ENCODE assay signal across 13 cellular contexts in the genomic region with DNA sequence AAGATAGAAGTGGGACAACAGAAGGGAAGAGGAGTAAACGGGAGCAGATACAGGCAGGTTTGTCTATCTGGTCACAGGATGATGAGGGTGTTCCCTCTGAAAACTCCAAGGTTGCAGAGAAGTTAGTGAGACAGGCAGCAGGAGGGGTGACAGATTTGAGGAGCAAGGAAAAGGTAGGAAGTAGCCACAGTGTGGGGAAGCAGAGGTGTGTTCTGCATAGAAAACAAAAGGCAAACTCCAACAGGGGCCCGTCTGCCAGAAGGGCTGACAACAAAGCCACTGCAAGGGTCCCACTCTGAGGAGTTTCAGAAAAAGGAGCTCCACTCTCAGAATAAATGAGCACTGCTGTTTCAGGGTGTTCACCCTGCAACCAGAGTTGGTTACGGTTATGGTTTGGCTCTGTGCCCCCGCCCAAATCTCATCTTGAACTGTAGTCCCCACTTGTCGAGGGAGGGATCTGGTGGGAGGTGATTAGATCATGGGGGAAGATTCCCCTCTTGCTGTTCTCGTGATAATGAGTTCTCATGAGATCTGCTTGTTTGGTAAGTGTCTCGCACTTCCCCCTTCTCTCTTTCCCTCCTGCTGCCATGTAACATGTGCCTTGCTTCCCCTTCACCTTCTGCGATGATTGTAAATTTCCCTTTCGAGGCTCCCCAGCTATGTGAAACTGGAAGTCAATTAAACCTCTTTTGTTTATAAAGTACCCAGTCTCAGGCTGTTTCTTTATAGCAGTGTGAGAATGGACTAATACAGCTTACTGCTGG. TPM values are rescaled to one million over a fixed set of nuclear protein-coding genes. Genes with fewer than 3 reads are reported as not detected.
A peak's percentile ranks its signal among the peaks of the same experiment; 100 is the strongest.
DNase-seq lines count a peak whose midpoint lies in the region; ATAC-seq and TF ChIP-seq lines count a peak whose summit lies in the region.
"Had no signal": no experiment of that assay in that cellular context is flagged by ENCODE, and none has a peak within 500 bp of the region (broad histone marks: within the 10 kb centered on the region; RNA-seq: fewer than 3 reads in every experiment).

No MANE protein-coding gene starts in this region.

- peaks cover 4% of the 10 kb centered on the region for H3K36me3 Mint-ChIP-seq in nephron progenitor cell (ENCODE audit: low read depth)

- ATAC-seq in GM19351 (IDR thresholded peaks at IDR 0.05; ENCODE audit: unreplicated experiment) (peak; percentile 74), HG03159 (IDR thresholded peaks at IDR 0.05; ENCODE audit: unreplicated experiment) (peak; percentile 52), HG03521 (IDR thresholded peaks at IDR 0.05; ENCODE audit: unreplicated experiment) (no peak), GM18907 (IDR thresholded peaks at IDR 0.05; ENCODE audit: unreplicated experiment) (no peak), heart right ventricle (no peak)
- ATAC-seq: Right ventricle myocardium inferior had no signal

- H3K4me3 ChIP-seq in SK-N-MC (no peak overlapping the region), heart right ventricle (no peak overlapping the region)
- H3K4me3 ChIP-seq: HAP-1 had no signal

- H3K36me3 ChIP-seq in SK-N-MC (ENCODE audit: insufficient read depth, low read length) = peaks cover 6% of the 10 kb centered on the region; the same call in 1 of the 2 replicates
- H3K36me3 ChIP-seq in heart right ventricle = no peaks in the 10 kb centered on the region
- H3K36me3 ChIP-seq: HAP-1 had no signal

- TF ChIP-seq CTCF in nephron progenitor cell (IDR thresholded peaks at IDR 0.05) (no peak), heart right ventricle (IDR thresholded peaks at IDR 0.05) (no peak)

- intact Hi-C loops in heart right ventricle (cut with DNase I) = no loop called here

- no peaks in the 10 kb centered on the region for H3K27me3 Mint-ChIP-seq in nephron progenitor cell (ENCODE audit: low read depth, poor library complexity)

- H3K9me3 Mint-ChIP-seq in nephron progenitor cell = no peaks in the 10 kb centered on the region

- H3K27ac ChIP-seq in SK-N-MC = no peak overlapping the region
- H3K27ac ChIP-seq in heart right ventricle = peak overlapping the region in 2 of 10 donors; percentile 27 to 30
- H3K27ac ChIP-seq: C4-2B had no signal

- peaks cover 0 to 30% (median 0%) of the 10 kb centered on the region in 9 donors for H3K4me1 ChIP-seq in heart right ventricle

- H3K9me3 ChIP-seq in SK-N-MC (ENCODE audit: low read depth, low read length) (no peaks in the 10 kb centered on the region), heart right ventricle (no peaks in the 10 kb centered on the region)
- H3K9me3 ChIP-seq: HAP-1 had no signal

- WGBS in heart right ventricle, 2 donors = 68 to 70% methylated on average over 9 of the region's 9 CpGs

- DNase-seq in SK-N-MC (ENCODE audit: low read depth, low spot score) = peak; percentile 6
- DNase-seq in nephron progenitor cell = no peak
- no peak for DNase-seq in activated CD4-positive, alpha-beta T cell treated with anti-CD3 and anti-CD28 coated beads for 48 hours
- no peak for DNase-seq in heart right ventricle
- DNase-seq: cortex of kidney, GDM1 had no signal

- no peak overlapping the region for H3K4me3 Mint-ChIP-seq in nephron progenitor cell

- peak overlapping the region; percentile 44 for H3K27ac Mint-ChIP-seq in nephron progenitor cell

- no peak overlapping the region for H3K9ac ChIP-seq in SK-N-MC (ENCODE audit: insufficient read length)

- peaks cover 28% of the 10 kb centered on the region for H3K4me1 Mint-ChIP-seq in nephron progenitor cell

- no peaks in the 10 kb centered on the region for H3K27me3 ChIP-seq in heart right ventricle

RNA-seq across cellular contexts. Expression of a gene that starts 32.1 kb away (rescaled TPM):
- total RNA-seq in heart right ventricle = 1 to 10 TPM; 2.4 to 7.8 (median 3.5) TPM
- polyA plus RNA-seq in heart right ventricle = 1 to 10 TPM; 1.2 to 1.3 TPM

Comparison
In these comparisons a context has a peak if more than half of its experiments do, and no peak if none do; other contexts are left out.
1. ATAC-seq: peak in GM19351 (single experiment) and HG03159 (single experiment); none in HG03521 (single experiment), GM18907 (single experiment) and heart right ventricle (0 of 8).